ENCODE assay signal across 30 cellular contexts in genomic region chr10:33160151-33160550, GRCh38.
A peak's percentile ranks its signal among the peaks of the same experiment; 100 is the strongest.
DNase-seq lines count a peak whose midpoint lies in the region; ATAC-seq and TF ChIP-seq lines count a peak whose summit lies in the region.
"Had no signal": no experiment of that assay in that cellular context is flagged by ENCODE, and none has a peak within 500 bp of the region (broad histone marks: within the 10 kb centered on the region; RNA-seq: fewer than 3 reads in every experiment).

No MANE protein-coding gene starts in this region.

- no peak overlapping the region for H3K4me3 ChIP-seq in A673 (ENCODE audit: low read depth, low read length, poor library complexity, severe bottlenecking)
- no peak overlapping the region for H3K4me3 ChIP-seq in NT2/D1 (ENCODE audit: insufficient read length, low read depth)
- H3K4me3 ChIP-seq in mesendoderm (ENCODE audit: low read length): no peak overlapping the region
- H3K4me3 ChIP-seq in gastroesophageal sphincter: no peak overlapping the region
- H3K4me3 ChIP-seq: dorsolateral prefrontal cortex, HAP-1, PC-9, upper lobe of left lung had no signal

- DNase-seq in A673 (ENCODE audit: low spot score): peak; percentile 80
- DNase-seq in NT2/D1 (ENCODE audit: low read depth, low spot score): peak; percentile 16
- peak; percentile 82 for DNase-seq in glomerular visceral epithelial cell (ENCODE audit: extremely low spot score)
- DNase-seq in mesendoderm: peak; percentile 86
- DNase-seq in HCEC 1CT: no peak
- DNase-seq in T1000 (lab: John Stamatoyannopoulos, UW): no peak
- DNase-seq in ureter (ENCODE audit: low spot score): no peak
- DNase-seq: 8988T; activated CD4-positive, alpha-beta memory T cell treated with anti-CD3 and anti-CD28 coated beads for 36 hours; activated CD4-positive, alpha-beta T cell treated with anti-CD3 and anti-CD28 coated beads for 1 hour; activated naive CD4-positive, alpha-beta T cell treated with Interleukin-2 at 50 U/mL for 16 hours; activated T-cell treated with anti-CD3 and anti-CD28 coated beads, Interleukin-2, amount 50 U/mL, for 72 hours; brain microvascular endothelial cell; CD4-positive, CD25-positive, alpha-beta regulatory T cell; cerebellar nuclear complex; dorsolateral prefrontal cortex; foreskin melanocyte; immature natural killer cell; midbrain; MM.1S; naive thymus-derived CD4-positive, alpha-beta T cell; NCI-H2029; NCI-H526 treated with DMSO at 0.1 percent for 48 hours; occipital lobe; PC-9; Right ventricle myocardium superior; upper lobe of left lung had no signal

- no peak overlapping the region for H3K9ac ChIP-seq in NT2/D1 (ENCODE audit: insufficient read length, low read depth)
- no peak overlapping the region for H3K9ac ChIP-seq in mesendoderm (ENCODE audit: low read length)

- H3K79me1 ChIP-seq in mesendoderm (ENCODE audit: low read length): no peaks in the 10 kb centered on the region

- H3K4ac ChIP-seq in mesendoderm (ENCODE audit: low read depth, low read length): no peak overlapping the region

- H2BK15ac ChIP-seq in mesendoderm (replicated peaks; ENCODE audit: low read depth): no peak overlapping the region

- H4K8ac ChIP-seq in mesendoderm (ENCODE audit: low read depth, low read length): no peak overlapping the region

- no peaks in the 10 kb centered on the region for H3K79me2 ChIP-seq in mesendoderm (ENCODE audit: control insufficient read depth, insufficient read depth, low read length)

- no peak overlapping the region for H2BK120ac ChIP-seq in mesendoderm (ENCODE audit: low read depth, low read length)

- no peak overlapping the region for H2AK5ac ChIP-seq in mesendoderm (ENCODE audit: low read length)

- BruUV-seq in A673 (replicated peaks; lab: Mats Ljungman, UMichigan): no TSS peak

- H3K4me1 ChIP-seq in A673 (ENCODE audit: insufficient read depth, low read length, poor library complexity, severe bottlenecking): peaks cover 54% of the 10 kb centered on the region
- no peaks in the 10 kb centered on the region for H3K4me1 ChIP-seq in NT2/D1 (ENCODE audit: insufficient read depth, insufficient read length)
- no peaks in the 10 kb centered on the region for H3K4me1 ChIP-seq in mesendoderm (ENCODE audit: control insufficient read depth, low read depth, low read length)
- H3K4me1 ChIP-seq in gastroesophageal sphincter: peaks cover 0 to 8% (median 0%) of the 10 kb centered on the region in 3 donors

- no peak for TF ChIP-seq POLR2A in gastroesophageal sphincter (IDR thresholded peaks at IDR 0.05)

- no peak overlapping the region for H4K5ac ChIP-seq in mesendoderm (ENCODE audit: low read length)

- H3K9me3 ChIP-seq in A673 (ENCODE audit: low read depth, low read length, poor library complexity, severe bottlenecking): no peaks in the 10 kb centered on the region
- H3K9me3 ChIP-seq in NT2/D1 (ENCODE audit: insufficient read depth, low read length): no peaks in the 10 kb centered on the region
- no peaks in the 10 kb centered on the region for H3K9me3 ChIP-seq in gastroesophageal sphincter
- H3K9me3 ChIP-seq: HAP-1, upper lobe of left lung had no signal

- no peak overlapping the region for H3K4me2 ChIP-seq in mesendoderm (ENCODE audit: low read length)
- H3K4me2 ChIP-seq: PC-9 had no signal

- ATAC-seq in gastroesophageal sphincter: no peak
- ATAC-seq: activated T-cell treated with anti-CD3 and anti-CD28 coated beads, Interleukin-2, amount 50 U/mL, for 72 hours; naive thymus-derived CD4-positive, alpha-beta T cell; stimulated activated memory B cell treated with anti-CD40 and anti-IgM and Interleukin-4, amounts not matched to agents 10 μg/mL and 1 μg/mL and 100 μg/mL, for 72 hours had no signal

- TF ChIP-seq CTCF in A673 (conservative IDR thresholded peaks at IDR 0.05; ENCODE audit: low read depth, low read length) (no peak), gastroesophageal sphincter (IDR thresholded peaks at IDR 0.05) (no peak)

- H3K27me3 ChIP-seq in A673 (replicated peaks; ENCODE audit: insufficient read depth, low read depth, low read length, poor library complexity) (no peaks in the 10 kb centered on the region), NT2/D1 (ENCODE audit: insufficient read depth, insufficient read length) (no peaks in the 10 kb centered on the region), mesendoderm (ENCODE audit: insufficient read depth, low read length, poor library complexity) (no peaks in the 10 kb centered on the region), gastroesophageal sphincter (no peaks in the 10 kb centered on the region)
- H3K27me3 ChIP-seq: brain microvascular endothelial cell, upper lobe of left lung had no signal

- no peak overlapping the region for H2BK5ac ChIP-seq in mesendoderm (ENCODE audit: low read length)

- H3K56ac ChIP-seq in mesendoderm (ENCODE audit: low read length): no peak overlapping the region

- H3K23ac ChIP-seq in mesendoderm (ENCODE audit: low read length): no peak overlapping the region

- H3K36me3 ChIP-seq in A673 (ENCODE audit: insufficient read depth, low read length, poor library complexity, severe bottlenecking) (no peaks in the 10 kb centered on the region), NT2/D1 (ENCODE audit: insufficient read depth, insufficient read length, low read length) (no peaks in the 10 kb centered on the region), mesendoderm (ENCODE audit: control insufficient read depth, insufficient read depth, low read length) (no peaks in the 10 kb centered on the region), gastroesophageal sphincter (no peaks in the 10 kb centered on the region)
- H3K36me3 ChIP-seq: brain microvascular endothelial cell, HAP-1, upper lobe of left lung had no signal

- TF ChIP-seq EP300 in gastroesophageal sphincter (IDR thresholded peaks at IDR 0.05): no peak

- WGBS in mesendoderm (ENCODE audit: extremely low coverage, insufficient coverage, low lambda C conversion rate): no CpG with 5 or more reads among the region's 8 CpGs
- 84 to 98% methylated on average over 6 to 7 of the region's 8 CpGs for WGBS in gastroesophageal sphincter (ENCODE audit: low coverage in 1 of 2), 2 donors

- POLR2A ChIA-PET in A673 (lab: Charles Lee; ENCODE audit: low non-redundant PET): no interaction called here

- intact Hi-C loops in A673 (cut with micrococcal nuclease; ENCODE audit: unreplicated experiment): no loop called here

- H3K18ac ChIP-seq in mesendoderm (ENCODE audit: low read length): no peak overlapping the region

- H3K27ac ChIP-seq in A673 (ENCODE audit: low read depth, low read length, poor library complexity, severe bottlenecking): no peak overlapping the region
- H3K27ac ChIP-seq in mesendoderm (ENCODE audit: low read depth, low read length): no peak overlapping the region
- no peak overlapping the region for H3K27ac ChIP-seq in gastroesophageal sphincter
- H3K27ac ChIP-seq: brain microvascular endothelial cell, dorsolateral prefrontal cortex, PC-9, upper lobe of left lung had no signal

- CTCF ChIA-PET in A673 (lab: Charles Lee): interaction anchor here (0.6 kb wide), 1 partner anchor 152 kb away, joined by 4 read pairs; no protein-coding TSS in a partner anchor

Comparison
In these comparisons a context has a peak if more than half of its experiments do, and no peak if none do; other contexts are left out.
1. DNase-seq: peak in A673 (single experiment), NT2/D1 (single experiment), glomerular visceral epithelial cell (single experiment) and mesendoderm (single experiment); none in HCEC 1CT (single experiment), T1000 (single experiment) and ureter (single experiment).